Comparison of ENCODE assay signal across 8 cellular contexts in the genomic region with DNA sequence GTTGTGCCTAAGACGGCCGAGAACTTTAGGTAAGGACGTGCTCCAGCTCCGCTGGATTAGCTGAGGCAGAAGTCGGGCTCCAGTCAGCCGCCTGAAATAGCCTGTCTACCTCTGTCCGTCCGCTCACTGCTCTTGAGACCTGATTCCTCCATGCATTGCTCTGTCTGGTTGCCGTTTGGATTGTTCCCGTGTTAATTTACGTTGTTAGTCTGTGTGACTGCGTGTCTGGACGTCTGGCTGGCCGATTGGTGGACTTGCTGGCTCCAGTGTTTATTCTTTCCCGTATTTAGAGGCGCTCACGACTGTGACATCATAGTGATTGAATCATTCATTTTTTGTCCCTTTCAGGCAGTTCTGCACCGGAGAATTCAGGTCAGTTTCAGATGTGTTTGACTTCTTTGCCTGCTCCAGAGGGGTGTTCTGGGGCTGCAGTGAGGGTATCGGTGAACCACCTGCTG. TPM values are rescaled to one million over a fixed set of nuclear protein-coding genes. Genes with fewer than 3 reads are reported as not detected.
DNase-seq lines count a peak whose midpoint lies in the region; ATAC-seq and TF ChIP-seq lines count a peak whose summit lies in the region.

No MANE protein-coding gene starts in this region.

- H3K9me3 ChIP-seq in BE2C, result no peaks in the 10 kb centered on the region
- no peaks in the 10 kb centered on the region for H3K9me3 ChIP-seq in iPS-18c (ENCODE audit: control insufficient read depth, insufficient read depth, low read length)
- no peaks in the 10 kb centered on the region for H3K9me3 ChIP-seq in stomach smooth muscle (ENCODE audit: control insufficient read depth in 2 of 2, low read length in 2 of 2)

- H3K4me1 ChIP-seq in BE2C (no peaks in the 10 kb centered on the region), stomach smooth muscle (ENCODE audit: control insufficient read depth, insufficient read depth, low read length) (peaks cover 10% of the 10 kb centered on the region)

- H3K9me3 Mint-ChIP-seq in activated T-helper 2 cell treated with anti-CD3 and anti-CD28 coated beads, Interferon-gamma antibody, Interleukin-2, Interleukin-4, amounts not matched to agents 10 μg/mL and 5 μg/mL and 100 μg/mL, durations not matched to agents 14 hours and 24 hours and 36 hours, result no peaks in the 10 kb centered on the region

- H3K4me1 Mint-ChIP-seq in activated T-helper 2 cell treated with anti-CD3 and anti-CD28 coated beads, Interferon-gamma antibody, Interleukin-2, Interleukin-4, amounts not matched to agents 10 μg/mL and 5 μg/mL and 100 μg/mL, durations not matched to agents 14 hours and 24 hours and 36 hours (ENCODE audit: low read depth), result peaks cover 37% of the 10 kb centered on the region

- H3K9ac ChIP-seq in stomach smooth muscle (ENCODE audit: low read length in 2 of 2), result peak overlapping the region; percentile 81 to 87

- H3K4me3 Mint-ChIP-seq in activated T-helper 2 cell treated with anti-CD3 and anti-CD28 coated beads, Interferon-gamma antibody, Interleukin-2, Interleukin-4, amounts not matched to agents 10 μg/mL and 5 μg/mL and 100 μg/mL, durations not matched to agents 14 hours and 24 hours and 36 hours (ENCODE audit: low read depth), result peak overlapping the region; percentile 99

- POLR2A ChIA-PET in HEK293T (lab: Yijun Ruan, JAX), result interaction anchor here (1.1 to 2.8 kb wide), 7 partner anchors 13 to 40 kb away, joined by 3 to 32 read pairs (median 10); a partner anchor contains a TSS

- peak overlapping the region; percentile 87 for H3K4me3 ChIP-seq in BE2C (ENCODE audit: low read depth, low read length)
- peak overlapping the region; percentile 93 for H3K4me3 ChIP-seq in iPS-18c (ENCODE audit: insufficient read depth, low read depth, low read length)
- peak overlapping the region; percentile 82 to 99 for H3K4me3 ChIP-seq in stomach smooth muscle (ENCODE audit: low read length in 2 of 2)

- no peak for ATAC-seq in HG03442 (IDR thresholded peaks at IDR 0.05; ENCODE audit: unreplicated experiment)
- ATAC-seq in HG03432 (IDR thresholded peaks at IDR 0.05; ENCODE audit: unreplicated experiment), result no peak

- no peak for TF ChIP-seq CTCF in BE2C (IDR thresholded peaks at IDR 0.05; ENCODE audit: low read depth, low read length)

- no peaks in the 10 kb centered on the region for H3K27me3 ChIP-seq in BE2C
- H3K27me3 ChIP-seq in stomach smooth muscle (ENCODE audit: control insufficient read depth in 1 of 2, insufficient read depth in 2 of 2, low read length in 2 of 2), result no peaks in the 10 kb centered on the region

- intact Hi-C loops in activated T-helper 2 cell treated with anti-CD3 and anti-CD28 coated beads, Interferon-gamma antibody, Interleukin-2, Interleukin-4, amounts not matched to agents 10 μg/mL and 5 μg/mL and 100 μg/mL, durations not matched to agents 14 hours and 24 hours and 36 hours (cut with micrococcal nuclease), result loop anchor here (1.0 to 5.0 kb wide), 4 partner anchors 22 to 196 kb away; a partner anchor contains a TSS

- H3K27me3 Mint-ChIP-seq in activated T-helper 2 cell treated with anti-CD3 and anti-CD28 coated beads, Interferon-gamma antibody, Interleukin-2, Interleukin-4, amounts not matched to agents 10 μg/mL and 5 μg/mL and 100 μg/mL, durations not matched to agents 14 hours and 24 hours and 36 hours (ENCODE audit: low read depth), result no peaks in the 10 kb centered on the region

- H3K27ac Mint-ChIP-seq in activated T-helper 2 cell treated with anti-CD3 and anti-CD28 coated beads, Interferon-gamma antibody, Interleukin-2, Interleukin-4, amounts not matched to agents 10 μg/mL and 5 μg/mL and 100 μg/mL, durations not matched to agents 14 hours and 24 hours and 36 hours, result peak overlapping the region; percentile 97

- DNase-seq in BE2C (no peak), HEK293T (ENCODE audit: extremely low spot score) (peak; percentile 30), hippocampal formation (lab: John Stamatoyannopoulos, UW) (no peak)
- no peak for DNase-seq in activated T-helper 2 cell treated with anti-CD3 and anti-CD28 coated beads, Interferon-gamma antibody, Interleukin-2, Interleukin-4, amounts not matched to agents 10 μg/mL and 5 μg/mL and 100 μg/mL, durations not matched to agents 14 hours and 24 hours and 36 hours (ENCODE audit: low spot score)

- peak overlapping the region; percentile 78 for H3K27ac ChIP-seq in stomach smooth muscle (ENCODE audit: low read length)

- peaks cover 40% of the 10 kb centered on the region for H3K36me3 Mint-ChIP-seq in activated T-helper 2 cell treated with anti-CD3 and anti-CD28 coated beads, Interferon-gamma antibody, Interleukin-2, Interleukin-4, amounts not matched to agents 10 μg/mL and 5 μg/mL and 100 μg/mL, durations not matched to agents 14 hours and 24 hours and 36 hours (ENCODE audit: low read depth)

- CTCF ChIA-PET in HEK293T (lab: Yijun Ruan, JAX), result no interaction called here

- H3K36me3 ChIP-seq in BE2C, result peaks cover 6% of the 10 kb centered on the region; the same call in 1 of the 2 replicates
- H3K36me3 ChIP-seq in stomach smooth muscle (ENCODE audit: control insufficient read depth in 2 of 2, insufficient read depth in 2 of 2, low read length in 2 of 2), result peaks cover 5 to 12% of the 10 kb centered on the region in 2 donors

TF ChIP-seq in HEK293T, 16 proteins besides CTCF, POLR2A, EP300 and RAD21:
- TF ChIP-seq FOXA1 (IDR thresholded peaks at IDR 0.05), result no peak
- no peak for TF ChIP-seq SUZ12 (IDR thresholded peaks at IDR 0.05)
- TF ChIP-seq, protein P1, sequence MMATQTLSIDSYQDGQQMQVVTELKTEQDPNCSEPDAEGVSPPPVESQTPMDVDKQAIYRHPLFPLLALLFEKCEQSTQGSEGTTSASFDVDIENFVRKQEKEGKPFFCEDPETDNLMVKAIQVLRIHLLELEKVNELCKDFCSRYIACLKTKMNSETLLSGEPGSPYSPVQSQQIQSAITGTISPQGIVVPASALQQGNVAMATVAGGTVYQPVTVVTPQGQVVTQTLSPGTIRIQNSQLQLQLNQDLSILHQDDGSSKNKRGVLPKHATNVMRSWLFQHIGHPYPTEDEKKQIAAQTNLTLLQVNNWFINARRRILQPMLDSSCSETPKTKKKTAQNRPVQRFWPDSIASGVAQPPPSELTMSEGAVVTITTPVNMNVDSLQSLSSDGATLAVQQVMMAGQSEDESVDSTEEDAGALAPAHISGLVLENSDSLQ (IDR thresholded peaks at IDR 0.05), result no peak
- TF ChIP-seq FOXM1 (IDR thresholded peaks at IDR 0.05; ENCODE audit: borderline replicate concordance), result no peak
- TF ChIP-seq SP1 (IDR thresholded peaks at IDR 0.05), result no peak
- TF ChIP-seq CTBP1 (IDR thresholded peaks at IDR 0.05; ENCODE audit: borderline replicate concordance), result no peak
- no peak for TF ChIP-seq L3MBTL2 (conservative IDR thresholded peaks at IDR 0.05)
- no peak for TF ChIP-seq FOXK2 (IDR thresholded peaks at IDR 0.05)
- no peak for TF ChIP-seq ZNF384 (IDR thresholded peaks at IDR 0.05)
- no peak for TF ChIP-seq HDGF (IDR thresholded peaks at IDR 0.05; ENCODE audit: borderline replicate concordance)
- TF ChIP-seq BHLHE40 (IDR thresholded peaks at IDR 0.05; ENCODE audit: borderline replicate concordance), result no peak
- TF ChIP-seq NFRKB (IDR thresholded peaks at IDR 0.05), result no peak
- no peak for TF ChIP-seq ELF4 (IDR thresholded peaks at IDR 0.05)
- TF ChIP-seq LEF1 (IDR thresholded peaks at IDR 0.05; ENCODE audit: borderline replicate concordance), result no peak
- TF ChIP-seq ARNT (IDR thresholded peaks at IDR 0.05), result no peak
- no peak for TF ChIP-seq TARDBP (IDR thresholded peaks at IDR 0.05)

RNA-seq across cellular contexts. Expression of a gene that starts 0.7 kb away (rescaled TPM):
- polyA plus RNA-seq in BE2C (2012; ENCODE audit: insufficient read depth, insufficient read length, low read depth), result 42.6 TPM
- total RNA-seq in activated T-helper 2 cell treated with anti-CD3 and anti-CD28 coated beads, Interferon-gamma antibody, Interleukin-2, Interleukin-4, amounts not matched to agents 10 μg/mL and 5 μg/mL and 100 μg/mL, durations not matched to agents 14 hours and 24 hours and 36 hours, result 77.5 and 78.7 TPM in 2 replicates

RNA-seq across cellular contexts. Expression of a gene that starts 23.3 kb away (rescaled TPM):
- polyA plus RNA-seq in BE2C (2012; ENCODE audit: insufficient read depth, insufficient read length, low read depth), result 719 TPM
- total RNA-seq in activated T-helper 2 cell treated with anti-CD3 and anti-CD28 coated beads, Interferon-gamma antibody, Interleukin-2, Interleukin-4, amounts not matched to agents 10 μg/mL and 5 μg/mL and 100 μg/mL, durations not matched to agents 14 hours and 24 hours and 36 hours, result 815 and 840 TPM in 2 replicates
